22 cellular contexts compared by ENCODE assay signal in the genomic region with DNA sequence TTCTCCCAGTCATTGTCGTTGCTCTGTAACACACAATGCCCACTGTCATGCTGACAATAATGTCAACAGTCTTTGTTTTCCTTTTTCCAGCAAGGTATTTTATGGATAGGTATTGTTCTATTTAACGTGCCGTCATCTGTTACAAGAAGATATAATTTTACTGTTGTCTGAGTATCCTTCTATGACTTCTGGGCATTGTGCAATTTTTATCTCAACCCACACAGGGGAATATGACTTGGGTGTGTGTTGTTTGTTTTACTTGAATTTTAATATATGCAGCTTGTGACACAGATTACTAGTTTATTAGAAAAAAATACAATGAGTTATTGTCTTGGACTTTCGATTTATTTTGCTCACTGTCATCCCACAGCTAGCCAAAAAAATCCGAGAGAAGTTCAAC.
"Had no signal": no experiment of that assay in that cellular context is flagged by ENCODE, and none has a peak within 500 bp of the region (broad histone marks: within the 10 kb centered on the region; RNA-seq: fewer than 3 reads in every experiment).

No MANE protein-coding gene starts in this region.

- H3K27me3 ChIP-seq: gastrocnemius medialis, heart right ventricle, neutrophil, tibial nerve, uterus had no signal

- H3K4me1 Mint-ChIP-seq: activated CD4-positive, alpha-beta T cell treated with anti-CD3 and anti-CD28 coated beads, Interleukin-2, amount 10 ng/mL, durations not matched to agents 24 days and 14 days; central memory CD8-positive, alpha-beta T cell; stimulated activated naive B cell treated with anti-CD40 and anti-IgM and Interleukin-4, amounts not matched to agents 10 μg/mL and 1 μg/mL and 100 μg/mL, for 72 hours had no signal

- H3K36me3 ChIP-seq: gastrocnemius medialis, heart right ventricle, neutrophil, tibial nerve, uterus had no signal

- H3K9me3 ChIP-seq: gastrocnemius medialis, heart right ventricle, neutrophil, tibial nerve, uterus had no signal

- H3K4me3 Mint-ChIP-seq: activated CD4-positive, alpha-beta T cell treated with anti-CD3 and anti-CD28 coated beads, Interleukin-2, amount 10 ng/mL, durations not matched to agents 24 days and 14 days; activated CD8-positive, alpha-beta T cell treated with anti-CD3 and anti-CD28 coated beads, Interleukin-2, amount 10 ng/mL, durations not matched to agents 7 days and 5 days; activated naive CD8-positive, alpha-beta T cell treated with anti-CD3 and anti-CD28 coated beads for 36 hours; activated T-cell treated with anti-CD3 and anti-CD28 coated beads, Interleukin-2, amount 50 U/mL, for 72 hours; brain; central memory CD8-positive, alpha-beta T cell; effector memory CD8-positive, alpha-beta T cell; naive thymus-derived CD4-positive, alpha-beta T cell; stimulated activated naive B cell treated with anti-CD40 and anti-IgM and Interleukin-4, amounts not matched to agents 10 μg/mL and 1 μg/mL and 100 μg/mL, for 72 hours had no signal

- ATAC-seq: activated CD8-positive, alpha-beta T cell treated with anti-CD3 and anti-CD28 coated beads, Interleukin-2, amount 10 ng/mL, durations not matched to agents 7 days and 5 days; activated T-cell treated with anti-CD3 and anti-CD28 coated beads, Interleukin-2, amount 50 U/mL, for 72 hours; effector memory CD8-positive, alpha-beta T cell; gastrocnemius medialis; naive thymus-derived CD4-positive, alpha-beta T cell; stimulated activated naive B cell treated with anti-CD40 and anti-IgM and Interleukin-4, amounts not matched to agents 10 μg/mL and 1 μg/mL and 100 μg/mL, for 72 hours had no signal

- H3K4me1 ChIP-seq: gastrocnemius medialis, tibial nerve, uterus had no signal

- H3K27me3 Mint-ChIP-seq: activated naive CD8-positive, alpha-beta T cell treated with anti-CD3 and anti-CD28 coated beads for 36 hours; brain; stimulated activated naive B cell treated with anti-CD40 and anti-IgM and Interleukin-4, amounts not matched to agents 10 μg/mL and 1 μg/mL and 100 μg/mL, for 72 hours had no signal

- H3K4me3 ChIP-seq: gastrocnemius medialis, heart right ventricle, tibial nerve, uterus had no signal

- H3K27ac ChIP-seq: epithelial cell of prostate, gastrocnemius medialis, neutrophil, tibial nerve, uterus had no signal

- DNase-seq: activated CD4-positive, alpha-beta T cell treated with anti-CD3 and anti-CD28 coated beads, Interleukin-2, amount 10 ng/mL, durations not matched to agents 24 days and 14 days; activated CD4-positive, CD25-positive, alpha-beta regulatory T cell; activated CD8-positive, alpha-beta memory T cell treated with anti-CD3 and anti-CD28 coated beads, Interleukin-2, amount 50 U/mL, for 48 hours; activated CD8-positive, alpha-beta T cell treated with anti-CD3 and anti-CD28 coated beads, Interleukin-2, amount 10 ng/mL, durations not matched to agents 7 days and 5 days; activated naive CD8-positive, alpha-beta T cell treated with anti-CD3 and anti-CD28 coated beads for 36 hours; activated T-cell treated with anti-CD3 and anti-CD28 coated beads, Interleukin-2, amount 50 U/mL, for 72 hours; amygdala; effector memory CD8-positive, alpha-beta T cell; gastrocnemius medialis; heart right ventricle; naive thymus-derived CD4-positive, alpha-beta T cell; posterior cingulate gyrus; retina; stimulated activated CD4-positive, alpha-beta T cell treated with anti-CD3 and anti-CD28 coated beads, Interleukin-4, amount 100 ng/mL, for 1 hour; stimulated activated naive B cell treated with anti-CD40 and anti-IgM and Interleukin-4, amounts not matched to agents 10 μg/mL and 1 μg/mL and 100 μg/mL, for 72 hours; T-helper 2 cell; uterus had no signal

- H3K9me3 Mint-ChIP-seq: activated CD4-positive, alpha-beta T cell treated with anti-CD3 and anti-CD28 coated beads, Interleukin-2, amount 10 ng/mL, durations not matched to agents 24 days and 14 days; activated naive CD8-positive, alpha-beta T cell treated with anti-CD3 and anti-CD28 coated beads for 36 hours; brain; central memory CD8-positive, alpha-beta T cell; effector memory CD8-positive, alpha-beta T cell; naive thymus-derived CD4-positive, alpha-beta T cell; stimulated activated naive B cell treated with anti-CD40 and anti-IgM and Interleukin-4, amounts not matched to agents 10 μg/mL and 1 μg/mL and 100 μg/mL, for 72 hours had no signal

- H3K27ac Mint-ChIP-seq: activated CD4-positive, alpha-beta T cell treated with anti-CD3 and anti-CD28 coated beads, Interleukin-2, amount 10 ng/mL, durations not matched to agents 24 days and 14 days; activated CD8-positive, alpha-beta T cell treated with anti-CD3 and anti-CD28 coated beads, Interleukin-2, amount 10 ng/mL, durations not matched to agents 7 days and 5 days; activated naive CD8-positive, alpha-beta T cell treated with anti-CD3 and anti-CD28 coated beads for 36 hours; activated T-cell treated with anti-CD3 and anti-CD28 coated beads, Interleukin-2, amount 50 U/mL, for 72 hours; effector memory CD8-positive, alpha-beta T cell; naive thymus-derived CD4-positive, alpha-beta T cell; stimulated activated naive B cell treated with anti-CD40 and anti-IgM and Interleukin-4, amounts not matched to agents 10 μg/mL and 1 μg/mL and 100 μg/mL, for 72 hours had no signal

- H3K36me3 Mint-ChIP-seq: activated naive CD8-positive, alpha-beta T cell treated with anti-CD3 and anti-CD28 coated beads for 36 hours; stimulated activated naive B cell treated with anti-CD40 and anti-IgM and Interleukin-4, amounts not matched to agents 10 μg/mL and 1 μg/mL and 100 μg/mL, for 72 hours had no signal
